Comparison of ENCODE assay signal across 21 cellular contexts in the genomic region with DNA sequence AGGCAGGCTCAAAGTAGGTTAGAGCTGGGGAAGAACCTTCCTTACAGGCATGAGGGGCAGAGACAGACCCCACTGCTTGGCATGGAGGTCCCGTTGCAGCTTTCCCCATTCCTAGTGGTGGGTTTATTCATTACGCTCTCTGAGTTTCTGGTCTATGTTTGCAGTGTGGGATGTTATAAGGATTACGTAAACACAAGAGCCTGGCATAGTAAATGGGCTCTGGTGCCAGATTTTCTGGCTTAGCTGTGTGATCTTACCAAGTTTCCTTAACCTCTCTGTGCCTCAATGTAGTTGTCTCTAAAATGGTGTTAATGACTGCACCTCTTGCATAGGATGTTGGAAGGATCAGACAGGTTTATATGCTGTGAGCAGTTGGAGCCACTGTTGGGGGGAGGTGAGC. TPM values are rescaled to one million over a fixed set of nuclear protein-coding genes. Genes with fewer than 3 reads are reported as not detected.
DNase-seq lines count a peak whose midpoint lies in the region; ATAC-seq and TF ChIP-seq lines count a peak whose summit lies in the region.
"Had no signal": no experiment of that assay in that cellular context is flagged by ENCODE, and none has a peak within 500 bp of the region (broad histone marks: within the 10 kb centered on the region; RNA-seq: fewer than 3 reads in every experiment).

No MANE protein-coding gene starts in this region.

- TF ChIP-seq CTCF in PC-9 (conservative IDR thresholded peaks at IDR 0.05), result no peak
- TF ChIP-seq CTCF in endothelial cell (IDR thresholded peaks at IDR 0.05; ENCODE audit: unreplicated experiment), result no peak
- TF ChIP-seq CTCF in suprapubic skin (IDR thresholded peaks at IDR 0.05), result no peak

- H3K79me2 ChIP-seq in PC-9 (ENCODE audit: low read depth), result peaks cover 73% of the 10 kb centered on the region

- intact Hi-C loops in PC-9 (cut with micrococcal nuclease; ENCODE audit: unreplicated experiment), result loop anchor here (5.0 kb wide), 2 partner anchors 45 to 480 kb away; a partner anchor contains a TSS

- H3K4me1 Mint-ChIP-seq in endothelial cell (ENCODE audit: unreplicated experiment), result peaks cover 13% of the 10 kb centered on the region
- H3K4me1 Mint-ChIP-seq: activated T-helper 17 cell treated with anti-CD3 and anti-CD28 coated beads, Interleukin-2, amount 50 U/mL, for 72 hours; CD4-positive, CD25-positive, alpha-beta regulatory T cell had no signal

- ATAC-seq in HG02763 (IDR thresholded peaks at IDR 0.05; ENCODE audit: unreplicated experiment), result no peak

- no peaks in the 10 kb centered on the region for H3K9me2 ChIP-seq in PC-9 (ENCODE audit: insufficient read depth)

- H4K20me1 ChIP-seq in PC-9 (ENCODE audit: insufficient read depth), result no peaks in the 10 kb centered on the region

- H3K9me3 Mint-ChIP-seq in endothelial cell (ENCODE audit: unreplicated experiment), result no peaks in the 10 kb centered on the region
- H3K9me3 Mint-ChIP-seq: activated naive CD8-positive, alpha-beta T cell treated with anti-CD3 and anti-CD28 coated beads for 36 hours; activated T-helper 17 cell treated with anti-CD3 and anti-CD28 coated beads, Interleukin-2, amount 50 U/mL, for 72 hours; CD4-positive, CD25-positive, alpha-beta regulatory T cell; nephron progenitor cell; T-cell had no signal

- H3K4me3 Mint-ChIP-seq in endothelial cell (ENCODE audit: unreplicated experiment), result peak overlapping the region; percentile 13
- H3K4me3 Mint-ChIP-seq: activated naive CD8-positive, alpha-beta T cell treated with anti-CD3 and anti-CD28 coated beads for 36 hours; activated T-helper 17 cell treated with anti-CD3 and anti-CD28 coated beads, Interleukin-2, amount 50 U/mL, for 72 hours; CD4-positive, CD25-positive, alpha-beta regulatory T cell; nephron progenitor cell; T-cell had no signal

- no peak for TF ChIP-seq EP300 in suprapubic skin (IDR thresholded peaks at IDR 0.05)

- 62% methylated on average over 3 of the region's 3 CpGs for WGBS in suprapubic skin

- H3F3A ChIP-seq in PC-9 (ENCODE audit: insufficient read depth, low read depth), result peaks cover 49% of the 10 kb centered on the region

- H3K4me2 ChIP-seq in PC-9, result peak overlapping the region; percentile 75

- no TSS peak for BruUV-seq in PC-9 (replicated peaks; lab: Mats Ljungman, UMichigan)

- peaks cover 56% of the 10 kb centered on the region for H3K36me3 Mint-ChIP-seq in endothelial cell (ENCODE audit: low read depth, unreplicated experiment)
- H3K36me3 Mint-ChIP-seq: activated naive CD8-positive, alpha-beta T cell treated with anti-CD3 and anti-CD28 coated beads for 36 hours; CD4-positive, CD25-positive, alpha-beta regulatory T cell had no signal

- CTCF ChIA-PET in PC-9 (lab: Charles Lee), result interaction anchor here (0.7 to 2.9 kb wide), 3 partner anchors 12 to 607 kb away, joined by 3 to 67 read pairs (median 32); a partner anchor contains a TSS

- no peak overlapping the region for H3K27ac Mint-ChIP-seq in endothelial cell (ENCODE audit: unreplicated experiment)
- H3K27ac Mint-ChIP-seq: activated naive CD8-positive, alpha-beta T cell treated with anti-CD3 and anti-CD28 coated beads for 36 hours; activated T-helper 17 cell treated with anti-CD3 and anti-CD28 coated beads, Interleukin-2, amount 50 U/mL, for 72 hours; CD4-positive, CD25-positive, alpha-beta regulatory T cell; nephron progenitor cell; T-cell had no signal

- no peak overlapping the region for H3K4me3 ChIP-seq in PC-9
- H3K4me3 ChIP-seq in muscle layer of duodenum (ENCODE audit: low read depth in 1 of 2, low read length in 2 of 2), result peak overlapping the region in 1 of 2 donors; percentile 13
- no peak overlapping the region for H3K4me3 ChIP-seq in suprapubic skin
- H3K4me3 ChIP-seq: coronary artery, GM23248, prostate gland had no signal

- no peak overlapping the region for H2AFZ ChIP-seq in PC-9
- H2AFZ ChIP-seq: GM23248 had no signal

- peaks cover 2% of the 10 kb centered on the region for H3K27me3 Mint-ChIP-seq in endothelial cell (ENCODE audit: unreplicated experiment)
- H3K27me3 Mint-ChIP-seq: activated T-helper 17 cell treated with anti-CD3 and anti-CD28 coated beads, Interleukin-2, amount 50 U/mL, for 72 hours had no signal

- DNase-seq in PC-9 (no peak), endothelial cell (ENCODE audit: low spot score) (no peak), suprapubic skin (ENCODE audit: low spot score in 2 of 2) (no peak), NCI-H1105 treated with DMSO at 0.1 percent for 48 hours (lab: John Stamatoyannopoulos, UW) (no peak), SIG-M5 (lab: John Stamatoyannopoulos, UW) (no peak)
- DNase-seq in stimulated activated CD4-positive, alpha-beta T cell treated with anti-CD3 and anti-CD28 coated beads, Interleukin-1b, Interleukin-23, amount 100 ng/mL, for 48 hours, result no peak
- DNase-seq: activated naive CD8-positive, alpha-beta T cell treated with anti-CD3 and anti-CD28 coated beads for 36 hours; DMS153; MM.1S; NCI-H2171 treated with DMSO at 0.1 percent for 48 hours; SHP77 treated with DMSO at 0.1 percent for 48 hours had no signal

- H3K27ac ChIP-seq in PC-9 (peak overlapping the region; percentile 81; the same call in 1 of the 2 replicates), muscle layer of duodenum (ENCODE audit: low read length) (peak overlapping the region; percentile 47), suprapubic skin (peak overlapping the region; percentile 20)
- H3K27ac ChIP-seq: GM23248 had no signal

- H3K36me3 ChIP-seq in PC-9 (ENCODE audit: low read depth) (peaks cover 43% of the 10 kb centered on the region), muscle layer of duodenum (ENCODE audit: control insufficient read depth in 1 of 2, insufficient read depth in 2 of 2, low read length in 2 of 2) (peaks cover 4 to 13% of the 10 kb centered on the region in 2 donors), suprapubic skin (peaks cover 7% of the 10 kb centered on the region)
- H3K36me3 ChIP-seq: prostate gland had no signal

- H3K4me1 ChIP-seq in PC-9 (replicated peaks; ENCODE audit: insufficient read depth), result peaks cover 87% of the 10 kb centered on the region
- H3K4me1 ChIP-seq in muscle layer of duodenum (ENCODE audit: control insufficient read depth in 1 of 2, insufficient read depth in 2 of 2, low read length in 2 of 2), result peaks cover 44 to 46% of the 10 kb centered on the region in 2 donors
- H3K4me1 ChIP-seq in suprapubic skin, result peaks cover 32% of the 10 kb centered on the region
- H3K4me1 ChIP-seq: prostate gland had no signal

- H3K27me3 ChIP-seq in PC-9 (ENCODE audit: insufficient read depth, low read depth) (no peaks in the 10 kb centered on the region), muscle layer of duodenum (ENCODE audit: low read depth, low read length) (no peaks in the 10 kb centered on the region), suprapubic skin (no peaks in the 10 kb centered on the region)

- TF ChIP-seq POLR2A in suprapubic skin (IDR thresholded peaks at IDR 0.05), result no peak

- POLR2A ChIA-PET in PC-9 (lab: Charles Lee; ENCODE audit: unreplicated experiment), result interaction anchor here (0.6 kb wide), 1 partner anchor 14 kb away, joined by 3 read pairs; no protein-coding TSS in a partner anchor

- H3K9me3 ChIP-seq in PC-9 (ENCODE audit: insufficient read depth, low read depth) (no peaks in the 10 kb centered on the region), muscle layer of duodenum (ENCODE audit: control insufficient read depth in 1 of 2, low read length in 2 of 2) (no peaks in the 10 kb centered on the region), suprapubic skin (no peaks in the 10 kb centered on the region)
- H3K9me3 ChIP-seq: prostate gland had no signal

RNA-seq across cellular contexts. Expression of a gene that starts 15.1 kb away (rescaled TPM):
- 28.4 and 34.5 TPM in 2 replicates for total RNA-seq in PC-9 (2021)
- 29.4 TPM for total RNA-seq in endothelial cell (ENCODE audit: unreplicated experiment)
- total RNA-seq in suprapubic skin, result 10 to 100 TPM in 1 of 4 donors, 1 to 10 TPM in 3; 8.3 to 11.5 (median 8.9) TPM

RNA-seq across cellular contexts. Expression of a gene that starts 25.7 kb away (rescaled TPM):
- total RNA-seq in PC-9 (2021) (not detected in 2 replicates), endothelial cell (ENCODE audit: unreplicated experiment) (not detected), suprapubic skin (1 to 10 TPM; 2.3 to 4.5 (median 2.9) TPM)
- total RNA-seq: fibroblast of villous mesenchyme, GM23248 had no signal

RNA-seq across cellular contexts. Expression of a gene that starts 44.4 kb away (rescaled TPM):
- 57.8 and 95.3 TPM in 2 replicates for total RNA-seq in PC-9 (2021)
- total RNA-seq in endothelial cell (ENCODE audit: unreplicated experiment), result 30.8 TPM
- total RNA-seq in suprapubic skin, result 10 to 100 TPM; 12.5 to 55.7 (median 21.6) TPM

Comparison
In these comparisons a context has a peak if more than half of its experiments do, and no peak if none do; other contexts are left out.
1. H3K27ac ChIP-seq: peak in every context shown above with its lines; median percentile 81 in PC-9; 47 in muscle layer of duodenum; 20 in suprapubic skin.